In the genomic region with DNA sequence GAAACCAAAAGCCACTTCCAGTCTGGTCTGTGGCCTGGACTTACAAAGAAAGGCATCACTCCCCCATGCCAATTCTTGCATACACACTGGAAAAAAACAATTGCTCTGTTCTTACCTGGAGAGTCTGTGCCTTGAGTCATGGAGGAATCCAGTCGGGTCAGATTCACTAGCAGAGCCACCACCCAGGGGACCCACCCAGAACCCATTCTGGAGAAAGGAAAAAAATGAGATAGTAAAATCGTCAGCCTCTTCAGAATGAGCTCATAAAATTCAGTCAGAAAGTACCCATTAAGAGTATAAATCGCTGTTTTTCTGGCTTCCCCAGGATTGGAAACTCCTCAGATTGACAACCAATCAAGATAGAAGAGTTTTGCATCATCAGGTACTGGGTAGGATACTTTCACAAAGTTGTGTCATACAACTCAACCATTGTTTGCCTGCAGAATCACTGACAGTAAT, we compare ENCODE assay signal across 8 cellular contexts. TPM values are rescaled to one million over a fixed set of nuclear protein-coding genes. Genes with fewer than 3 reads are reported as not detected.
DNase-seq lines count a peak whose midpoint lies in the region; ATAC-seq and TF ChIP-seq lines count a peak whose summit lies in the region.

TSS of gene HLA-DOB (minus strand) at position 257 of the 459 bp plus-strand sequence. CDS start at position 206, 51 bp downstream.

- peak; percentile 52 for ATAC-seq in GM21529 (IDR thresholded peaks at IDR 0.05; ENCODE audit: unreplicated experiment)
- ATAC-seq in SK-N-SH treated with all-trans-retinoic acid at 6 μM for 48 hours, result peak; percentile 85
- ATAC-seq in GM21528 (IDR thresholded peaks at IDR 0.05; ENCODE audit: low FRiP score, unreplicated experiment), result no peak

- DNase-seq in Ammon's horn (ENCODE audit: low spot score) (peak; percentile 22), iris pigment epithelial cell (ENCODE audit: low read depth) (peak; percentile 56), SK-N-DZ (ENCODE audit: low spot score) (no peak), NCI-H510A (lab: John Stamatoyannopoulos, UW) (no peak)
- no peak for DNase-seq in activated effector memory CD4-positive, alpha-beta T cell treated with anti-CD3 and anti-CD28 coated beads, Interleukin-2, amount 50 U/mL, for 16 hours

TF ChIP-seq in SK-N-SH treated with all-trans-retinoic acid at 6 μM for 48 hours, 23 proteins besides CTCF, POLR2A, EP300 and RAD21:
- TF ChIP-seq SNAI2 (CRISPR knock-in tag; IDR thresholded peaks at IDR 0.05), result no peak
- TF ChIP-seq, protein P1, sequence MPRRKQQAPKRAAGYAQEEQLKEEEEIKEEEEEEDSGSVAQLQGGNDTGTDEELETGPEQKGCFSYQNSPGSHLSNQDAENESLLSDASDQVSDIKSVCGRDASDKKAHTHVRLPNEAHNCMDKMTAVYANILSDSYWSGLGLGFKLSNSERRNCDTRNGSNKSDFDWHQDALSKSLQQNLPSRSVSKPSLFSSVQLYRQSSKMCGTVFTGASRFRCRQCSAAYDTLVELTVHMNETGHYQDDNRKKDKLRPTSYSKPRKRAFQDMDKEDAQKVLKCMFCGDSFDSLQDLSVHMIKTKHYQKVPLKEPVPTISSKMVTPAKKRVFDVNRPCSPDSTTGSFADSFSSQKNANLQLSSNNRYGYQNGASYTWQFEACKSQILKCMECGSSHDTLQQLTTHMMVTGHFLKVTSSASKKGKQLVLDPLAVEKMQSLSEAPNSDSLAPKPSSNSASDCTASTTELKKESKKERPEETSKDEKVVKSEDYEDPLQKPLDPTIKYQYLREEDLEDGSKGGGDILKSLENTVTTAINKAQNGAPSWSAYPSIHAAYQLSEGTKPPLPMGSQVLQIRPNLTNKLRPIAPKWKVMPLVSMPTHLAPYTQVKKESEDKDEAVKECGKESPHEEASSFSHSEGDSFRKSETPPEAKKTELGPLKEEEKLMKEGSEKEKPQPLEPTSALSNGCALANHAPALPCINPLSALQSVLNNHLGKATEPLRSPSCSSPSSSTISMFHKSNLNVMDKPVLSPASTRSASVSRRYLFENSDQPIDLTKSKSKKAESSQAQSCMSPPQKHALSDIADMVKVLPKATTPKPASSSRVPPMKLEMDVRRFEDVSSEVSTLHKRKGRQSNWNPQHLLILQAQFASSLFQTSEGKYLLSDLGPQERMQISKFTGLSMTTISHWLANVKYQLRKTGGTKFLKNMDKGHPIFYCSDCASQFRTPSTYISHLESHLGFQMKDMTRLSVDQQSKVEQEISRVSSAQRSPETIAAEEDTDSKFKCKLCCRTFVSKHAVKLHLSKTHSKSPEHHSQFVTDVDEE (CRISPR knock-in tag; IDR thresholded peaks at IDR 0.05), result no peak

RNA-seq across cellular contexts. Expression of gene HLA-DOB, which starts in this region (rescaled TPM):
- 0.21 TPM in 1 of 2 replicates, not detected in the other for polyA plus RNA-seq in SK-N-DZ (2014; cell fraction: cytosol; rRNA removed)
- not detected in 2 replicates for polyA plus RNA-seq in SK-N-DZ (2014; cell fraction: nucleus; rRNA removed)

Comparison
In these comparisons a context has a peak if more than half of its experiments do, and no peak if none do; other contexts are left out.
1. DNase-seq: peak in Ammon's horn (single experiment) and iris pigment epithelial cell (single experiment); none in SK-N-DZ (single experiment), activated effector memory CD4-positive, alpha-beta T cell treated with anti-CD3 and anti-CD28 coated beads, Interleukin-2, amount 50 U/mL, for 16 hours (single experiment) and NCI-H510A (single experiment).